8 cellular contexts compared by ENCODE assay signal in genomic region chr14:90331497-90332270, GRCh38. TPM values are rescaled to one million over a fixed set of nuclear protein-coding genes. Genes with fewer than 3 reads are reported as not detected.
DNase-seq lines count a peak whose midpoint lies in the region; ATAC-seq, FAIRE-seq and TF ChIP-seq lines count a peak whose summit lies in the region.

A gene with protein sequence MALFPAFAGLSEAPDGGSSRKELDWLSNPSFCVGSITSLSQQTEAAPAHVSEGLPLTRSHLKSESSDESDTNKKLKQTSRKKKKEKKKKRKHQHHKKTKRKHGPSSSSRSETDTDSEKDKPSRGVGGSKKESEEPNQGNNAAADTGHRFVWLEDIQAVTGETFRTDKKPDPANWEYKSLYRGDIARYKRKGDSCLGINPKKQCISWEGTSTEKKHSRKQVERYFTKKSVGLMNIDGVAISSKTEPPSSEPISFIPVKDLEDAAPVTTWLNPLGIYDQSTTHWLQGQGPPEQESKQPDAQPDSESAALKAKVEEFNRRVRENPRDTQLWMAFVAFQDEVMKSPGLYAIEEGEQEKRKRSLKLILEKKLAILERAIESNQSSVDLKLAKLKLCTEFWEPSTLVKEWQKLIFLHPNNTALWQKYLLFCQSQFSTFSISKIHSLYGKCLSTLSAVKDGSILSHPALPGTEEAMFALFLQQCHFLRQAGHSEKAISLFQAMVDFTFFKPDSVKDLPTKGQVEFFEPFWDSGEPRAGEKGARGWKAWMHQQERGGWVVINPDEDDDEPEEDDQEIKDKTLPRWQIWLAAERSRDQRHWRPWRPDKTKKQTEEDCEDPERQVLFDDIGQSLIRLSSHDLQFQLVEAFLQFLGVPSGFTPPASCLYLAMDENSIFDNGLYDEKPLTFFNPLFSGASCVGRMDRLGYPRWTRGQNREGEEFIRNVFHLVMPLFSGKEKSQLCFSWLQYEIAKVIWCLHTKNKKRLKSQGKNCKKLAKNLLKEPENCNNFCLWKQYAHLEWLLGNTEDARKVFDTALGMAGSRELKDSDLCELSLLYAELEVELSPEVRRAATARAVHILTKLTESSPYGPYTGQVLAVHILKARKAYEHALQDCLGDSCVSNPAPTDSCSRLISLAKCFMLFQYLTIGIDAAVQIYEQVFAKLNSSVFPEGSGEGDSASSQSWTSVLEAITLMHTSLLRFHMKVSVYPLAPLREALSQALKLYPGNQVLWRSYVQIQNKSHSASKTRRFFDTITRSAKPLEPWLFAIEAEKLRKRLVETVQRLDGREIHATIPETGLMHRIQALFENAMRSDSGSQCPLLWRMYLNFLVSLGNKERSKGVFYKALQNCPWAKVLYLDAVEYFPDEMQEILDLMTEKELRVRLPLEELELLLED (minus strand): TSS chr14:90331941. CDS start chr14:90331904, 37 bp downstream.

- no peak for TF ChIP-seq CTCF in BE2C (IDR thresholded peaks at IDR 0.05; ENCODE audit: low read depth, low read length)
- TF ChIP-seq CTCF in kidney (IDR thresholded peaks at IDR 0.05; ENCODE audit: borderline replicate concordance, extremely low read depth, insufficient read depth), result no peak

- peaks cover 3% of the 10 kb centered on the region; the same call in 1 of the 2 replicates for H3K4me1 ChIP-seq in BE2C
- H3K4me1 ChIP-seq in kidney (ENCODE audit: control insufficient read depth in 1 of 2, insufficient read depth in 1 of 2, low read depth in 1 of 2, low read length in 2 of 2), result peaks cover 4 to 5% of the 10 kb centered on the region in 2 donors

- intact Hi-C loops in kidney (cut with DNase I), result no loop called here

- peak; percentile 94 for FAIRE-seq in GM19239 (lab: Jason Lieb, UNC)
- no peak for FAIRE-seq in kidney (lab: Jason Lieb, UNC)

- ATAC-seq in HG03442 (IDR thresholded peaks at IDR 0.05; ENCODE audit: unreplicated experiment), result peak; percentile 91

- H3K9me3 ChIP-seq in BE2C (no peaks in the 10 kb centered on the region), kidney (ENCODE audit: control insufficient read depth in 1 of 2, low read length in 2 of 2) (no peaks in the 10 kb centered on the region)

- peak within 1 kb of the TSS; percentile 45 to 83 for H3K9ac ChIP-seq in kidney (ENCODE audit: low read length in 2 of 2)

- H3K27me3 ChIP-seq in BE2C, result peaks cover 10% of the 10 kb centered on the region

- DNase-seq in BE2C (peak; percentile 100), GM19239 (ENCODE audit: insufficient read length, low spot score) (peak; percentile 76), NCI-H510A treated with DMSO at 0.1 percent for 48 hours (lab: John Stamatoyannopoulos, UW) (peak; percentile 96), cerebellar nuclear complex (lab: John Stamatoyannopoulos, UW) (peak; percentile 75 to 87), kidney (peak; percentile 100)
- DNase-seq in activated CD4-positive, alpha-beta T cell treated with anti-CD3 and anti-CD28 coated beads for 1 hour, result peak; percentile 86
- peak; percentile 81 to 99 for DNase-seq in stimulated activated CD4-positive, alpha-beta T cell treated with anti-CD3 and anti-CD28 coated beads, Interleukin-15, amount 100 ng/mL, for 1 hour (ENCODE audit: low read depth in 1 of 2, low spot score in 1 of 2)

- H3K4me3 ChIP-seq in BE2C (ENCODE audit: low read depth, low read length) (peak within 1 kb of the TSS; percentile 76), kidney (ENCODE audit: low read length in 2 of 2) (peak within 1 kb of the TSS; percentile 70 to 95)

- H3K36me3 ChIP-seq in BE2C (no peaks in the 10 kb centered on the region), kidney (ENCODE audit: control insufficient read depth in 1 of 2, insufficient read depth in 2 of 2, low read length in 2 of 2) (no peaks in the 10 kb centered on the region)

- H3K27ac ChIP-seq in kidney (ENCODE audit: low read depth in 2 of 2, low read length in 2 of 2), result peak within 1 kb of the TSS; percentile 70 to 78

RNA-seq across cellular contexts. Expression of the gene that starts here (rescaled TPM):
- polyA plus RNA-seq in BE2C (2012; ENCODE audit: insufficient read depth, insufficient read length, low read depth), result 7.2 TPM
- total RNA-seq in kidney, result 27.9 TPM
- polyA plus RNA-seq in kidney (ENCODE audit: insufficient read depth, low read depth, low replicate concordance), result 7.0 TPM

Comparison
In these comparisons a context has a peak if more than half of its experiments do, and no peak if none do; other contexts are left out.
1. Peak in every context shown above with its lines: DNase-seq, ATAC-seq, H3K4me3 ChIP-seq and H3K27ac ChIP-seq.